Comparison of ENCODE assay signal across 8 cellular contexts in the genomic region with DNA sequence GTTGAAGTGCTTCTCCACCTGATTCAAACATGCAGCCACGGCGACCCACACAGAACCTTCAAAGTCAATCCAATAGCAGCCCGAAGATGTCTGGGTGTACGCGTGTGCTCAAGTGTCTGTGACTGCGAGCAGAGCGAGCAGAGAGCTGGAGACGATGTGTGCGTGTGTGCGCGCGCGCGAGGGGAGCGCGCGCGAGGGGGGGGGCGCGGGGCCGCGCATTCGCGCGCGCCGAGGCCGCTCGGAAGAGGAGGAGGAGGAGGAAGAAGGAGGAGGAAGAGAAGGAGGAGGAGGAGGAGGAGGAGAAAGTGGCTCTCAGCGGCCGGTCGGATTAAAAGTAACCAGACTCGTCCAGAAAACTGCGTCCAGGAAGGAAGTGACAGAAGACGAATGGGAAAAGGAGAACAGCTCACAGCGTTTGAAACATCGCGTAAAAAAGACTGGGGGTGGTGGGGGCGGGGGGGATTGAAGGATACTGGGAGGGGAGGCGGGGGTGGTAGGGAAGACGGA. TPM values are rescaled to one million over a fixed set of nuclear protein-coding genes. Genes with fewer than 3 reads are reported as not detected.
A peak's percentile ranks its signal among the peaks of the same experiment; 100 is the strongest.
DNase-seq lines count a peak whose midpoint lies in the region; ATAC-seq and TF ChIP-seq lines count a peak whose summit lies in the region.

A gene (minus strand): TSS at position 126 of the 507 bp plus-strand sequence. CDS start 59,396 bp downstream, outside the sequence.

- H3K4me1 Mint-ChIP-seq in CD8-positive, alpha-beta memory T cell = peaks cover 16 to 25% (median 25%) of the 10 kb centered on the region in 3 donors
- H3K4me1 Mint-ChIP-seq in IgD-negative memory B cell = peaks cover 22 to 29% (median 27%) of the 10 kb centered on the region in 3 donors
- peaks cover 25% of the 10 kb centered on the region for H3K4me1 Mint-ChIP-seq in chondrocyte (ENCODE audit: low read depth)

- peak within 1 kb of the TSS in 1 of 8 donors; percentile 57 for H3K27ac Mint-ChIP-seq in CD8-positive, alpha-beta memory T cell
- H3K27ac Mint-ChIP-seq in IgD-negative memory B cell (peak within 1 kb of the TSS; percentile 95 to 99 (median 99)), chondrocyte (ENCODE audit: unreplicated experiment) (peak within 1 kb of the TSS; percentile 97)

- no peak for DNase-seq in CD8-positive, alpha-beta memory T cell
- DNase-seq in SHP77 (lab: John Stamatoyannopoulos, UW) (peak; percentile 67 to 69), chondrocyte (ENCODE audit: low spot score) (peak; percentile 29), islet precursor cell (peak; percentile 87), HPDE6-E6E7 (ENCODE audit: extremely low spot score) (no peak)

- peak within 1 kb of the TSS; percentile 23 for H3K4me3 ChIP-seq in CD8-positive, alpha-beta memory T cell (ENCODE audit: low read length)
- H3K4me3 ChIP-seq in skeletal muscle satellite cell (ENCODE audit: low read length) = peak within 1 kb of the TSS; percentile 83

- peak within 1 kb of the TSS; percentile 86 for H3K9ac ChIP-seq in skeletal muscle satellite cell (ENCODE audit: low read depth, low read length)

- no peaks in the 10 kb centered on the region for H3K9me3 ChIP-seq in CD8-positive, alpha-beta memory T cell (ENCODE audit: low read length)
- H3K9me3 ChIP-seq in skeletal muscle satellite cell (replicated peaks; ENCODE audit: low read length) = no peaks in the 10 kb centered on the region

- ATAC-seq in GM19397 (IDR thresholded peaks at IDR 0.05; ENCODE audit: unreplicated experiment) = peak; percentile 48

- H3K4me1 ChIP-seq in CD8-positive, alpha-beta memory T cell (ENCODE audit: insufficient read depth, low read length) = no peaks in the 10 kb centered on the region
- H3K4me1 ChIP-seq in skeletal muscle satellite cell (ENCODE audit: control insufficient read depth, insufficient read depth, low read length) = peaks cover 10% of the 10 kb centered on the region

- H3K36me3 Mint-ChIP-seq in CD8-positive, alpha-beta memory T cell = no peaks in the 10 kb centered on the region
- H3K36me3 Mint-ChIP-seq in IgD-negative memory B cell (peaks cover 4% of the 10 kb centered on the region), chondrocyte (ENCODE audit: low read depth) (no peaks in the 10 kb centered on the region)

- H3K36me3 ChIP-seq in CD8-positive, alpha-beta memory T cell (ENCODE audit: insufficient read depth, low read length) = no peaks in the 10 kb centered on the region
- no peaks in the 10 kb centered on the region for H3K36me3 ChIP-seq in skeletal muscle satellite cell (ENCODE audit: insufficient read depth, low read length)

- peaks cover 15 to 59% of the 10 kb centered on the region in 2 donors for H3K27me3 Mint-ChIP-seq in CD8-positive, alpha-beta memory T cell
- H3K27me3 Mint-ChIP-seq in IgD-negative memory B cell (no peaks in the 10 kb centered on the region), chondrocyte (ENCODE audit: low read depth) (no peaks in the 10 kb centered on the region)

- H3K9me3 Mint-ChIP-seq in CD8-positive, alpha-beta memory T cell = peaks cover 0 to 2% (median 0%) of the 10 kb centered on the region in 5 donors
- H3K9me3 Mint-ChIP-seq in IgD-negative memory B cell (no peaks in the 10 kb centered on the region), chondrocyte (ENCODE audit: low read depth) (no peaks in the 10 kb centered on the region)

- CTCF ChIA-PET in CD8-positive, alpha-beta memory T cell (lab: Charles Lee) = no interaction called here

- POLR2A ChIA-PET in CD8-positive, alpha-beta memory T cell (lab: Charles Lee) = no interaction called here

- peak within 1 kb of the TSS; percentile 74 to 91 (median 81) for H3K4me3 Mint-ChIP-seq in CD8-positive, alpha-beta memory T cell
- H3K4me3 Mint-ChIP-seq in IgD-negative memory B cell (peak within 1 kb of the TSS; percentile 94 to 100 (median 99)), chondrocyte (ENCODE audit: unreplicated experiment) (peak within 1 kb of the TSS; percentile 89)

- no peak for TF ChIP-seq CTCF in chondrocyte (IDR thresholded peaks at IDR 0.05)

- H3K27ac ChIP-seq in CD8-positive, alpha-beta memory T cell (ENCODE audit: low read depth, low read length) = peak within 1 kb of the TSS; percentile 57

- no peaks in the 10 kb centered on the region for H3K27me3 ChIP-seq in CD8-positive, alpha-beta memory T cell (ENCODE audit: insufficient read depth, low read length, poor library complexity, severe bottlenecking)
- no peaks in the 10 kb centered on the region for H3K27me3 ChIP-seq in skeletal muscle satellite cell (ENCODE audit: control insufficient read depth, insufficient read depth, low read length)

- peak within 1 kb of the TSS; percentile 90 for H3K4me2 ChIP-seq in skeletal muscle satellite cell (ENCODE audit: low read length)

RNA-seq across cellular contexts. Expression of the gene that starts here (rescaled TPM):
- under 1 TPM; 0.31 to 0.85 TPM for total RNA-seq in CD8-positive, alpha-beta memory T cell
- not detected for polyA plus RNA-seq in CD8-positive, alpha-beta memory T cell
- 238 TPM for polyA plus RNA-seq in IgD-negative memory B cell
- 25.4 to 35.7 TPM (median 29.6 TPM) in 3 replicates for total RNA-seq in chondrocyte
- 2.3 and 23.2 TPM in 2 replicates for total RNA-seq in skeletal muscle satellite cell (2012; rRNA removed)

Comparison
In these comparisons a context has a peak if more than half of its experiments do, and no peak if none do; other contexts are left out.
1. RNA of the gene that starts here (total RNA-seq): 25.4 to 35.7 TPM in chondrocyte; 0.31 to 0.85 TPM in CD8-positive, alpha-beta memory T cell; every median in the first group is over 10 times any median in the second.
2. RNA of the gene that starts here (polyA plus RNA-seq): 238 TPM in IgD-negative memory B cell (single experiment); not detected in CD8-positive, alpha-beta memory T cell (single experiment); every median in the first group is over 100 times any median in the second.
3. DNase-seq: peak in SHP77 (2 of 2), chondrocyte (single experiment) and islet precursor cell (single experiment); none in CD8-positive, alpha-beta memory T cell (0 of 5) and HPDE6-E6E7 (single experiment).
4. Peak in every context shown above with its lines, with median percentiles within 50 percentile points of each other: H3K4me3 Mint-ChIP-seq.